Comparison of ENCODE assay signal across 8 cellular contexts in genomic region chr14:24734917-24735500, GRCh38.
DNase-seq lines count a peak whose midpoint lies in the region; ATAC-seq and TF ChIP-seq lines count a peak whose summit lies in the region.

No MANE protein-coding gene starts in this region.

- H3K27ac Mint-ChIP-seq in natural killer cell treated with Interleukin-12 subunit alpha and Interleukin-12 subunit beta and Interleukin-15 and Interleukin-18, amount 100 ng/mL, for 72 hours: no peak overlapping the region

- H3K4me1 Mint-ChIP-seq in natural killer cell treated with Interleukin-12 subunit alpha and Interleukin-12 subunit beta and Interleukin-15 and Interleukin-18, amount 100 ng/mL, for 72 hours (ENCODE audit: low read depth in 2 of 2): peaks cover 0 to 4% of the 10 kb centered on the region in 2 donors

- TF ChIP-seq CTCF in A673 (conservative IDR thresholded peaks at IDR 0.05; ENCODE audit: low read depth, low read length): peak; percentile 87
- peak; percentile 64 for TF ChIP-seq CTCF in GM12864 (IDR thresholded peaks at IDR 0.05; ENCODE audit: low read depth, low read length, missing control alignments)
- TF ChIP-seq CTCF in fibroblast of lung (conservative IDR thresholded peaks at IDR 0.05 in 1 of 2, IDR thresholded peaks at IDR 0.05 in 1 of 2; ENCODE audit: low read depth in 1 of 2, low read length in 2 of 2): peak; percentile 69 to 75

- H3K79me2 ChIP-seq in fibroblast of lung (ENCODE audit: control insufficient read depth, insufficient read depth, low read length): no peaks in the 10 kb centered on the region

- no peaks in the 10 kb centered on the region for H3K9me3 ChIP-seq in A673 (ENCODE audit: low read depth, low read length, poor library complexity, severe bottlenecking)
- no peaks in the 10 kb centered on the region for H3K9me3 ChIP-seq in fibroblast of lung (ENCODE audit: control insufficient read depth, insufficient read depth, low read depth, low read length)

- ATAC-seq in natural killer cell treated with Interleukin-12 subunit alpha and Interleukin-12 subunit beta and Interleukin-15 and Interleukin-18, amount 100 ng/mL, for 72 hours: peak in 1 of 2 donors; percentile 58
- ATAC-seq in HG03439 (IDR thresholded peaks at IDR 0.05; ENCODE audit: unreplicated experiment): no peak

- H3K4me3 ChIP-seq in A673 (ENCODE audit: low read depth, low read length, poor library complexity, severe bottlenecking): no peak overlapping the region
- H3K4me3 ChIP-seq in GM12864 (ENCODE audit: low read depth, low read length): no peak overlapping the region
- no peak overlapping the region for H3K4me3 ChIP-seq in fibroblast of lung (replicated peaks in 1 of 4; ENCODE audit: control extremely low read depth in 1 of 4, insufficient read depth in 1 of 4, low read depth in 3 of 4, low read length in 4 of 4)

- H3K27me3 Mint-ChIP-seq in natural killer cell treated with Interleukin-12 subunit alpha and Interleukin-12 subunit beta and Interleukin-15 and Interleukin-18, amount 100 ng/mL, for 72 hours: no peaks in the 10 kb centered on the region

- H3K36me3 ChIP-seq in A673 (ENCODE audit: insufficient read depth, low read length, poor library complexity, severe bottlenecking): no peaks in the 10 kb centered on the region
- no peaks in the 10 kb centered on the region for H3K36me3 ChIP-seq in fibroblast of lung (ENCODE audit: control insufficient read depth, insufficient read depth, low read length)

- no peak overlapping the region for H3K9ac ChIP-seq in fibroblast of lung (ENCODE audit: insufficient read depth, low read length)

- BruUV-seq in A673 (replicated peaks; lab: Mats Ljungman, UMichigan): no TSS peak

- CTCF ChIA-PET in A673 (lab: Charles Lee): no interaction called here

- no peak overlapping the region for H3K4me3 Mint-ChIP-seq in natural killer cell treated with Interleukin-12 subunit alpha and Interleukin-12 subunit beta and Interleukin-15 and Interleukin-18, amount 100 ng/mL, for 72 hours

- H4K20me1 ChIP-seq in fibroblast of lung (ENCODE audit: control insufficient read depth, extremely low read depth, insufficient read depth, low read length): no peaks in the 10 kb centered on the region

- DNase-seq in A673 (ENCODE audit: low spot score) (peak; percentile 83), GM12864 (ENCODE audit: low read depth) (peak; percentile 39), NCI-H1417 (lab: John Stamatoyannopoulos, UW) (peak; percentile 78 to 98 (median 82)), SK-N-DZ (ENCODE audit: low spot score) (peak; percentile 76), fibroblast of lung (ENCODE audit: low read depth in 2 of 2) (peak; percentile 49 to 82), mesenteric fat pad (ENCODE audit: low spot score) (no peak)
- peak; percentile 65 for DNase-seq in natural killer cell treated with Interleukin-12 subunit alpha and Interleukin-12 subunit beta and Interleukin-15 and Interleukin-18, amount 100 ng/mL, for 72 hours (ENCODE audit: low spot score)

- POLR2A ChIA-PET in A673 (lab: Charles Lee; ENCODE audit: low non-redundant PET): no interaction called here

- H2AFZ ChIP-seq in fibroblast of lung (ENCODE audit: low read length): no peak overlapping the region

- H3K36me3 Mint-ChIP-seq in natural killer cell treated with Interleukin-12 subunit alpha and Interleukin-12 subunit beta and Interleukin-15 and Interleukin-18, amount 100 ng/mL, for 72 hours: peaks cover 6% of the 10 kb centered on the region

- H3K27me3 ChIP-seq in A673 (replicated peaks; ENCODE audit: insufficient read depth, low read depth, low read length, poor library complexity): no peaks in the 10 kb centered on the region
- H3K27me3 ChIP-seq in fibroblast of lung (ENCODE audit: control insufficient read depth, insufficient read depth, low read length): no peaks in the 10 kb centered on the region

- no peak overlapping the region for H3K4me2 ChIP-seq in fibroblast of lung (ENCODE audit: extremely low read depth, insufficient read depth, low read length)

- H3K4me1 ChIP-seq in A673 (ENCODE audit: insufficient read depth, low read length, poor library complexity, severe bottlenecking) (no peaks in the 10 kb centered on the region), fibroblast of lung (ENCODE audit: control insufficient read depth, extremely low read depth, insufficient read depth, low read length) (no peaks in the 10 kb centered on the region)

- intact Hi-C loops in A673 (cut with micrococcal nuclease; ENCODE audit: unreplicated experiment): loop anchor here (2.0 to 5.0 kb wide), 4 partner anchors 307 to 672 kb away; no protein-coding TSS in a partner anchor

- H3K27ac ChIP-seq in A673 (ENCODE audit: low read depth, low read length, poor library complexity, severe bottlenecking) (no peak overlapping the region), fibroblast of lung (ENCODE audit: insufficient read depth, low read length) (no peak overlapping the region)

- H3K9me3 Mint-ChIP-seq in natural killer cell treated with Interleukin-12 subunit alpha and Interleukin-12 subunit beta and Interleukin-15 and Interleukin-18, amount 100 ng/mL, for 72 hours: peaks cover 3% of the 10 kb centered on the region
